Comparison of ENCODE assay signal across 8 cellular contexts in the genomic region with DNA sequence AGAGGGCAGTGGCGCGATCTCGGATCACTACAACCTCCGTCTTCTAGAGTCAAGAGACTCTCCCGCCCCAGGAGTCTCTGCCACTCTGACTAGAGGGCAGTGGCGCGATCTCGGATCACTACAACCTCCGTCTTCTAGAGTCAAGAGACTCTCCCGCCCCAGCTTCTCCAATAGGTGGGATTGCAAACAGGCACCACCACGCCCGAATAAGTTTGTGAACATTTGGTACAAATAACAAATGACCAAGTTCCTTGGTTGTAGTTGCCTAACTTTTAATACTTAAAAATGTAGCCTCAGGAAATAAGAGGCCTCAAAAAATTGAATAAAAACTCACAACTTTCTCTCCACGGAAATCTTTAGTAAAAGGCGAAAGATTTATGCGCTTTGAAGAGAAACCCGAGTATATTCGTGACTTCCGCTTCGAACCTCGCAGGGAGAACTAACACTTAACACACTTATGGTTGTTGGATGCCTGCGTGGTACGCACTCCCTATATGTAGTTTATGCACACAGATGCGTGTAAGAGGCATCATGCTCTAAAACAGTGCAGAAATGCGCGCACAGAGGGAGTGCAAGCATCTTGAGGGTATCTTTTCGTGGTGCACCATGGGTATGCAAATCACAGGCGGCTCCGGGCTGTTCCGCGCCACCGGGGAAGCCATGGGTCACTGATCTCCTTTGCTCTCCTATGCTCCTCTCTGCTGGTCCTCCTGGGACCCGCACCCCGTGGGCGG. TPM values are rescaled to one million over a fixed set of nuclear protein-coding genes. Genes with fewer than 3 reads are reported as not detected.
DNase-seq lines count a peak whose midpoint lies in the region; ATAC-seq and TF ChIP-seq lines count a peak whose summit lies in the region.

No MANE protein-coding gene starts in this region.

- H3K36me3 ChIP-seq in Caco-2 (ENCODE audit: control insufficient read depth, insufficient read depth, low read length) (no peaks in the 10 kb centered on the region), adipocyte (ENCODE audit: control insufficient read depth, insufficient read depth, low read length, severe bottlenecking) (no peaks in the 10 kb centered on the region), heart left ventricle (peaks cover 0 to 15% (median 4%) of the 10 kb centered on the region in 9 donors), upper lobe of right lung (no peaks in the 10 kb centered on the region)

- peak; percentile 86 to 95 for DNase-seq in Caco-2
- peak; percentile 91 for DNase-seq in GM20000 (ENCODE audit: low spot score)
- peak; percentile 93 for DNase-seq in HT-29 (ENCODE audit: low spot score)
- DNase-seq in SKM-1 (lab: John Stamatoyannopoulos, UW; ENCODE audit: unreplicated experiment) = peak; percentile 94
- peak; percentile 90 for DNase-seq in adipocyte (ENCODE audit: low read depth)
- peak; percentile 82 to 90 (median 85) for DNase-seq in heart left ventricle
- peak in 8 of 10 donors; percentile 54 to 94 (median 68) for DNase-seq in posterior cingulate gyrus
- peak; percentile 91 for DNase-seq in upper lobe of right lung

- peak overlapping the region; percentile 80 for H3K4me3 Mint-ChIP-seq in Caco-2 (ENCODE audit: unreplicated experiment)

- H3K27me3 ChIP-seq in Caco-2 (replicated peaks; ENCODE audit: control insufficient read depth, insufficient read depth, low read length) = no peaks in the 10 kb centered on the region
- H3K27me3 ChIP-seq in adipocyte (replicated peaks; ENCODE audit: control insufficient read depth, insufficient read depth, low read length) = no peaks in the 10 kb centered on the region
- H3K27me3 ChIP-seq in heart left ventricle = no peaks in the 10 kb centered on the region
- no peaks in the 10 kb centered on the region for H3K27me3 ChIP-seq in upper lobe of right lung

- H3K9me3 Mint-ChIP-seq in Caco-2 (ENCODE audit: unreplicated experiment) = no peaks in the 10 kb centered on the region

- CTCF ChIA-PET in Caco-2 (lab: Charles Lee) = interaction anchor here (1.2 to 2.0 kb wide), 3 partner anchors 10 to 27 kb away, joined by 4 to 9 read pairs (median 6); a partner anchor contains a TSS

- peaks cover 19% of the 10 kb centered on the region for H3K36me3 Mint-ChIP-seq in Caco-2 (ENCODE audit: insufficient read depth, unreplicated experiment)

- TSS peak; percentile 97 for BruUV-seq in Caco-2 (replicated peaks; lab: Mats Ljungman, UMichigan)

- 0 to 4% (median 1%) methylated on average over 23 to 34 of the region's 34 CpGs for WGBS in heart left ventricle, 4 donors

- no peaks in the 10 kb centered on the region for H3K27me3 Mint-ChIP-seq in Caco-2 (ENCODE audit: insufficient read depth, unreplicated experiment)

- H3K4me1 ChIP-seq in Caco-2 = 0 out of 2 replicates have a peak, but pooled peaks cover 7% of the 10 kb centered on the region
- H3K4me1 ChIP-seq in adipocyte (ENCODE audit: control insufficient read depth, insufficient read depth, low read length) = peaks cover 26% of the 10 kb centered on the region
- peaks cover 0 to 33% (median 15%) of the 10 kb centered on the region in 12 donors for H3K4me1 ChIP-seq in heart left ventricle
- H3K4me1 ChIP-seq in upper lobe of right lung = peaks cover 7% of the 10 kb centered on the region

- TF ChIP-seq POLR2A in heart left ventricle (IDR thresholded peaks at IDR 0.05) = peak; percentile 52 to 61

- H3K27ac Mint-ChIP-seq in Caco-2 (ENCODE audit: unreplicated experiment) = peak overlapping the region; percentile 100

- no peak for TF ChIP-seq CTCF in Caco-2 (IDR thresholded peaks at IDR 0.05; ENCODE audit: insufficient read depth in 1 of 2, low read depth in 1 of 2, low read length in 1 of 2, severe bottlenecking in 1 of 2, unreplicated experiment in 1 of 2)
- no peak for TF ChIP-seq CTCF in GM20000 (IDR thresholded peaks at IDR 0.05; ENCODE audit: extremely low read depth, missing control alignments)
- TF ChIP-seq CTCF in heart left ventricle (IDR thresholded peaks at IDR 0.05) = peak in 4 of 12 donors; percentile 7 to 26 (median 9)
- peak; percentile 12 for TF ChIP-seq CTCF in upper lobe of right lung (IDR thresholded peaks at IDR 0.05)

- peak overlapping the region; percentile 97 for H3K9ac ChIP-seq in adipocyte (ENCODE audit: low read length)

- intact Hi-C loops in Caco-2 (cut with micrococcal nuclease; ENCODE audit: unreplicated experiment) = loop anchor here (1.0 kb wide), 1 partner anchor 88 kb away; a partner anchor contains a TSS
- intact Hi-C loops in heart left ventricle (cut with DNase I) = loop anchor here in 4 of 10 donors (2.0 to 10.0 kb wide), 3 partner anchors 19 to 85 kb away; a partner anchor contains a TSS
- intact Hi-C loops in posterior cingulate gyrus (cut with DNase I) = no loop called here
- intact Hi-C loops in upper lobe of right lung (cut with DNase I) = no loop called here

- peak; percentile 89 to 93 (median 89) for ATAC-seq in heart left ventricle
- ATAC-seq in upper lobe of right lung = peak; percentile 91

- peak overlapping the region; percentile 49 for H3K4me3 ChIP-seq in Caco-2 (ENCODE audit: low read depth, low read length)
- H3K4me3 ChIP-seq in adipocyte (ENCODE audit: low read length) = peak overlapping the region; percentile 82
- peak overlapping the region; percentile 32 to 79 (median 64) for H3K4me3 ChIP-seq in heart left ventricle
- H3K4me3 ChIP-seq in upper lobe of right lung = peak overlapping the region; percentile 66

- POLR2A ChIA-PET in Caco-2 (lab: Charles Lee) = interaction anchor here (0.6 to 2.4 kb wide), 18 partner anchors 8 to 557 kb away, joined by 3 to 43 read pairs (median 4); a partner anchor contains a TSS

- H3K4me1 Mint-ChIP-seq in Caco-2 (ENCODE audit: low read depth, unreplicated experiment) = peaks cover 8% of the 10 kb centered on the region

- H3K9me3 ChIP-seq in Caco-2 = no peaks in the 10 kb centered on the region
- H3K9me3 ChIP-seq in adipocyte (ENCODE audit: control insufficient read depth, low read length) = no peaks in the 10 kb centered on the region
- H3K9me3 ChIP-seq in heart left ventricle = no peaks in the 10 kb centered on the region
- H3K9me3 ChIP-seq in upper lobe of right lung = no peaks in the 10 kb centered on the region

- H3K27ac ChIP-seq in heart left ventricle (peak overlapping the region; percentile 85 to 100 (median 94)), upper lobe of right lung (peak overlapping the region; percentile 100)

RNA-seq across cellular contexts. Expression of a gene that starts 11.4 kb away (rescaled TPM):
- 0.53 and 1.6 TPM in 2 replicates for total RNA-seq in Caco-2 (2022)
- total RNA-seq in HT-29 (2014; rRNA removed; shearing (Covaris generic)) = 16.4 and 18.0 TPM in 2 replicates
- total RNA-seq in heart left ventricle = 1 to 10 TPM in 8 of 9 donors, under 1 TPM in 1; 0.56 to 7.4 (median 2.8) TPM
- 1 to 10 TPM; 2.6 to 6.2 TPM for polyA plus RNA-seq in heart left ventricle
- total RNA-seq in upper lobe of right lung = 9.2 TPM

RNA-seq across cellular contexts. Expression of a gene that starts 12.6 kb away (rescaled TPM):
- total RNA-seq in Caco-2 (2022) (not detected in 2 replicates), heart left ventricle (1 to 10 TPM in 3 of 9 donors, under 1 TPM in 5, not detected in 1; 0.54 to 1.0 (median 0.82) TPM), upper lobe of right lung (not detected)
- total RNA-seq in HT-29 (2014; rRNA removed; shearing (Covaris generic)) = 3.4 and 10.4 TPM in 2 replicates
- polyA plus RNA-seq in heart left ventricle = 1 to 10 TPM in 1 of 2 donors, under 1 TPM in 1; 0.36 to 1.7 TPM

RNA-seq across cellular contexts. Expression of a gene that starts 19.6 kb away (rescaled TPM):
- total RNA-seq in Caco-2 (2022) (3.2 and 5.2 TPM in 2 replicates), heart left ventricle (10 to 100 TPM in 2 of 9 donors, 1 to 10 TPM in 7; 4.5 to 17.9 (median 6.6) TPM), upper lobe of right lung (38.8 TPM)
- 135 and 137 TPM in 2 replicates for total RNA-seq in HT-29 (2014; rRNA removed; shearing (Covaris generic))
- 1 to 10 TPM; 5.8 to 6.9 TPM for polyA plus RNA-seq in heart left ventricle

RNA-seq across cellular contexts. Expression of a gene that starts 23.3 kb away (rescaled TPM):
- 0.44 and 0.48 TPM in 2 replicates for total RNA-seq in Caco-2 (2022)
- 0.16 and 0.18 TPM in 2 replicates for total RNA-seq in HT-29 (2014; rRNA removed; shearing (Covaris generic))
- total RNA-seq in heart left ventricle = under 1 TPM in 8 of 9 donors, not detected in 1; 0.21 to 0.85 (median 0.41) TPM
- polyA plus RNA-seq in heart left ventricle = under 1 TPM; 0.19 to 0.27 TPM
- 0.64 TPM for total RNA-seq in upper lobe of right lung

RNA-seq across cellular contexts. Expression of a gene that starts 31.8 kb away (rescaled TPM):
- total RNA-seq in Caco-2 (2022) (not detected in 2 replicates), heart left ventricle (under 1 TPM in 3 of 9 donors, not detected in 6; 0.09 to 0.32 (median 0.23) TPM), upper lobe of right lung (not detected)
- 0.31 and 0.33 TPM in 2 replicates for total RNA-seq in HT-29 (2014; rRNA removed; shearing (Covaris generic))
- under 1 TPM; 0.06 to 0.11 TPM for polyA plus RNA-seq in heart left ventricle

Comparison
In these comparisons a context has a peak if more than half of its experiments do, and no peak if none do; other contexts are left out.
1. Peak in every context shown above with its lines: DNase-seq, ATAC-seq, H3K4me3 ChIP-seq and H3K27ac ChIP-seq.